Comparison of ENCODE assay signal across 15 cellular contexts in genomic region chr7:23332193-23332592, GRCh38.
"Had no signal": no experiment of that assay in that cellular context is flagged by ENCODE, and none has a peak within 500 bp of the region (broad histone marks: within the 10 kb centered on the region; RNA-seq: fewer than 3 reads in every experiment).

No MANE protein-coding gene starts in this region.

- H3K4me3 Mint-ChIP-seq: activated T-cell treated with anti-CD3 and anti-CD28 coated beads, Interleukin-2, amount 50 U/mL, for 4 hours; nephron progenitor cell; stimulated activated naive CD8-positive, alpha-beta T cell treated with anti-CD3 and anti-CD28 coated beads, Interleukin-15, Interleukin-2, amounts not matched to agents 100 ng/mL and 50 ng/mL, for 24 hours; T-helper 17 cell had no signal

- H3K4me3 ChIP-seq: dorsolateral prefrontal cortex, esophagus muscularis mucosa, testis, upper lobe of right lung had no signal

- H3K27ac ChIP-seq: dorsolateral prefrontal cortex, esophagus muscularis mucosa, foreskin keratinocyte, testis, upper lobe of right lung had no signal

- DNase-seq: activated effector memory CD4-positive, alpha-beta T cell treated with anti-CD3 and anti-CD28 coated beads, Interleukin-2, amount 50 U/mL, for 16 hours; activated T-cell treated with anti-CD3 and anti-CD28 coated beads, Interleukin-2, amount 50 U/mL, for 4 hours; amygdala; dorsolateral prefrontal cortex; foreskin keratinocyte; left colon; nephron progenitor cell; stimulated activated CD4-positive, alpha-beta T cell treated with anti-CD3 and anti-CD28 coated beads, Interleukin-15, amount 100 ng/mL, for 24 hours; stimulated activated CD4-positive, alpha-beta T cell treated with anti-CD3 and anti-CD28 coated beads, Interleukin-4, amount 100 ng/mL, for 24 hours; T-helper 17 cell; testis; upper lobe of right lung had no signal

- H3K4me1 Mint-ChIP-seq: nephron progenitor cell, T-helper 17 cell had no signal

- ATAC-seq: activated naive CD4-positive, alpha-beta T cell treated with anti-CD3 and anti-CD28 coated beads, Interleukin-2, amount 50 U/mL, for 72 hours; activated T-cell treated with anti-CD3 and anti-CD28 coated beads, Interleukin-2, amount 50 U/mL, for 4 hours; foreskin keratinocyte; T-helper 17 cell; upper lobe of right lung had no signal

- H3K9me3 ChIP-seq: esophagus muscularis mucosa, testis, upper lobe of right lung had no signal

- H3K27me3 ChIP-seq: esophagus muscularis mucosa, foreskin keratinocyte, testis, upper lobe of right lung had no signal

- H3K36me3 ChIP-seq: esophagus muscularis mucosa, upper lobe of right lung had no signal

- H3K27ac Mint-ChIP-seq: activated naive CD4-positive, alpha-beta T cell treated with anti-CD3 and anti-CD28 coated beads, Interleukin-2, amount 50 U/mL, for 72 hours; nephron progenitor cell; stimulated activated naive CD8-positive, alpha-beta T cell treated with anti-CD3 and anti-CD28 coated beads, Interleukin-15, Interleukin-2, amounts not matched to agents 100 ng/mL and 50 ng/mL, for 24 hours; T-helper 17 cell had no signal

- H3K36me3 Mint-ChIP-seq: activated naive CD4-positive, alpha-beta T cell treated with anti-CD3 and anti-CD28 coated beads, Interleukin-2, amount 50 U/mL, for 72 hours had no signal

- H3K9me3 Mint-ChIP-seq: activated naive CD4-positive, alpha-beta T cell treated with anti-CD3 and anti-CD28 coated beads, Interleukin-2, amount 50 U/mL, for 72 hours; activated T-cell treated with anti-CD3 and anti-CD28 coated beads, Interleukin-2, amount 50 U/mL, for 4 hours; stimulated activated naive CD8-positive, alpha-beta T cell treated with anti-CD3 and anti-CD28 coated beads, Interleukin-15, Interleukin-2, amounts not matched to agents 100 ng/mL and 50 ng/mL, for 24 hours had no signal
